In the genomic region with DNA sequence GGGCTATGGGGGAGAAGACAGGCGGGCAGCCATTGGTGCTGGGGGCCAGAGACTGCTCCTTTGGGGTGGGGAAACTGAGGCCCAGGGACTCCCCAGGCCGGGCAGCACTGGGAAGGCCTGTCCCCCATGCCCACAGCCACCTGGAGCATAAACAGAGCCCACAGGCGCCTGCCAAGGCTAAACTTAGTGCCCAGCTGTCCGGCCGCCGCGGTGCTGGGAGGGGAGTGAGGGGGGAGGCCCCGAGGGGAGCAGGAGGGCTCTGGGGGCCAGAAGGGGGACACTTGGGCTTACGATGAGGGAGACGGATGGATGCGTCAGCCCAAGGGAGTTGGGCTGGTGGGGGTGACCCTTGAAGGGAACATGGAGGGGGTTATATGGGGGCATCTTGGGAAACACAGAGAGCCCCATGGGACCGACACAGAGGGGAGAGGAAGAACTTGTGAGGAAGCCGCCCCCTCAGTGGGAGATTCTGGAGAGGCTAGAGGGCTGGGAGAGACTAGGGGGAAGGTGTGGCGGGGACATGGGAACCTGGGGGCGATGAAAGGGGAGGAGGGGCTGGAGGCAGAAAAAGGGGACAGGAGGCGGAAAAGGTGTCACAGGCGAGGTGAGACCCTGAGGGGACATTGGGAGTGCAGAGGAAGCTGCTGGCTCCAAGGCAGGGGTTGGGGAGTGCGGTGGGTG, we compare ENCODE assay signal across 29 cellular contexts. TPM values are rescaled to one million over a fixed set of nuclear protein-coding genes. Genes with fewer than 3 reads are reported as not detected.
DNase-seq lines count a peak whose midpoint lies in the region; ATAC-seq, FAIRE-seq and TF ChIP-seq lines count a peak whose summit lies in the region.
"Had no signal": no experiment of that assay in that cellular context is flagged by ENCODE, and none has a peak within 500 bp of the region (broad histone marks: within the 10 kb centered on the region; RNA-seq: fewer than 3 reads in every experiment).

No MANE protein-coding gene starts in this region.

- no peak overlapping the region for H3K27ac ChIP-seq in BLaER1
- H3K27ac ChIP-seq in K562 (ENCODE audit: extremely low read depth, low read depth, low read length): no peak overlapping the region
- peak overlapping the region; percentile 54 for H3K27ac ChIP-seq in psoas muscle
- H3K27ac ChIP-seq: A549, cardiac muscle cell, esophagus squamous epithelium, Peyer's patch, prostate gland, transverse colon had no signal

- TF ChIP-seq EP300 in K562 (IDR thresholded peaks at IDR 0.05; ENCODE audit: low read length): no peak

- H3K9me1 ChIP-seq in K562 (ENCODE audit: control insufficient read depth, insufficient read depth, low read length): no peaks in the 10 kb centered on the region

- peaks cover 5% of the 10 kb centered on the region for H3K4me1 Mint-ChIP-seq in mesothelial cell of epicardium

- H3K4me3 Mint-ChIP-seq in mesothelial cell of epicardium: peak overlapping the region; percentile 22
- H3K4me3 Mint-ChIP-seq: activated naive CD4-positive, alpha-beta T cell treated with anti-CD3 and anti-CD28 coated beads, Interleukin-2, amount 10 ng/mL, durations not matched to agents 7 days and 5 days; activated T-helper 1 cell treated with anti-CD3 and anti-CD28 coated beads, Interleukin-12 subunit alpha, Interleukin-12 subunit beta, Interleukin-2, Interleukin-4 antibody, amounts not matched to agents 30 ng/mL and 10 ng/mL and 1 ng/mL, durations not matched to agents 14 hours and 24 hours and 36 hours; dendritic cell treated with granulocyte-macrophage colony-stimulating factor and Interleukin-4, amounts not matched to agents 40 ng/mL and 50 ng/mL, for 4 days; natural killer cell treated with Interleukin-12 subunit alpha and Interleukin-12 subunit beta and Interleukin-15 and Interleukin-18, amount 100 ng/mL, for 72 hours had no signal

- CTCF ChIA-PET in K562 (lab: Yijun Ruan, JAX; ENCODE audit: low intra/inter-chr PET ratio): no interaction called here

- BruUV-seq in K562 (replicated peaks; lab: Mats Ljungman, UMichigan): no TSS peak

- peaks cover 36% of the 10 kb centered on the region for H3K4me1 ChIP-seq in BLaER1
- peaks cover 9 to 48% of the 10 kb centered on the region in 2 experiments for H3K4me1 ChIP-seq in K562 (replicated peaks in 1 of 2; ENCODE audit: control insufficient read depth in 2 of 2, insufficient read depth in 2 of 2, low read length in 2 of 2)
- peaks cover 14% of the 10 kb centered on the region for H3K4me1 ChIP-seq in psoas muscle

- ATAC-seq in K562 (no peak), psoas muscle (peak; percentile 45 to 72 (median 66)), HG03571 (IDR thresholded peaks at IDR 0.05; ENCODE audit: unreplicated experiment) (no peak), GM18870 (IDR thresholded peaks at IDR 0.05; ENCODE audit: unreplicated experiment) (no peak)
- ATAC-seq: CD8-positive, alpha-beta T cell; left lobe of liver; natural killer cell treated with Interleukin-12 subunit alpha and Interleukin-12 subunit beta and Interleukin-15 and Interleukin-18, amount 100 ng/mL, for 72 hours had no signal

- TF ChIP-seq RAD21 in K562 (CRISPR knock-in tag; conservative IDR thresholded peaks at IDR 0.05 in 1 of 2, IDR thresholded peaks at IDR 0.05 in 1 of 2): no peak

- intact Hi-C loops in K562 (cut with micrococcal nuclease) (no loop called here), psoas muscle (cut with DNase I) (loop anchor here in 1 of 2 donors (2.0 to 5.0 kb wide), 2 partner anchors 47 to 94 kb away; a partner anchor contains a TSS)

- no peaks in the 10 kb centered on the region for H3K9me3 Mint-ChIP-seq in mesothelial cell of epicardium
- H3K9me3 Mint-ChIP-seq: activated naive CD4-positive, alpha-beta T cell treated with anti-CD3 and anti-CD28 coated beads, Interleukin-2, amount 10 ng/mL, durations not matched to agents 7 days and 5 days; activated T-helper 1 cell treated with anti-CD3 and anti-CD28 coated beads, Interleukin-12 subunit alpha, Interleukin-12 subunit beta, Interleukin-2, Interleukin-4 antibody, amounts not matched to agents 30 ng/mL and 10 ng/mL and 1 ng/mL, durations not matched to agents 14 hours and 24 hours and 36 hours; CD8-positive, alpha-beta T cell; dendritic cell treated with granulocyte-macrophage colony-stimulating factor and Interleukin-4, amounts not matched to agents 40 ng/mL and 50 ng/mL, for 4 days; natural killer cell treated with Interleukin-12 subunit alpha and Interleukin-12 subunit beta and Interleukin-15 and Interleukin-18, amount 100 ng/mL, for 72 hours had no signal

- no peaks in the 10 kb centered on the region for H3K36me3 Mint-ChIP-seq in mesothelial cell of epicardium
- H3K36me3 Mint-ChIP-seq: CD8-positive, alpha-beta T cell; natural killer cell treated with Interleukin-12 subunit alpha and Interleukin-12 subunit beta and Interleukin-15 and Interleukin-18, amount 100 ng/mL, for 72 hours had no signal

- in situ Hi-C loops in K562 (cut with MboI): no loop called here

- H3K4me3 ChIP-seq in BLaER1: no peak overlapping the region
- H3K4me3 ChIP-seq in K562: no peak overlapping the region
- peak overlapping the region; percentile 66 for H3K4me3 ChIP-seq in psoas muscle
- H3K4me3 ChIP-seq: A549, cardiac muscle cell, Peyer's patch, prostate gland, transverse colon had no signal

- FAIRE-seq in K562 (lab: Jason Lieb, UNC) (no peak), GM12892 (lab: Jason Lieb, UNC) (no peak)
- FAIRE-seq: A549, GM12891 had no signal

- peaks cover 8% of the 10 kb centered on the region for H3K27me3 Mint-ChIP-seq in mesothelial cell of epicardium (ENCODE audit: low read depth)

- H4K20me1 ChIP-seq in BLaER1 (peaks cover 41% of the 10 kb centered on the region), K562 (replicated peaks; ENCODE audit: control insufficient read depth, insufficient read depth, low read length) (peaks cover 13% of the 10 kb centered on the region)

- no peak for TF ChIP-seq POLR2A in K562 (conservative IDR thresholded peaks at IDR 0.05)
- no peak for TF ChIP-seq POLR2A in GM12892 (IDR thresholded peaks at IDR 0.05; ENCODE audit: low read depth, low read length)

- H3K27ac Mint-ChIP-seq in mesothelial cell of epicardium: no peak overlapping the region
- H3K27ac Mint-ChIP-seq: activated naive CD4-positive, alpha-beta T cell treated with anti-CD3 and anti-CD28 coated beads, Interleukin-2, amount 10 ng/mL, durations not matched to agents 7 days and 5 days; activated T-helper 1 cell treated with anti-CD3 and anti-CD28 coated beads, Interleukin-12 subunit alpha, Interleukin-12 subunit beta, Interleukin-2, Interleukin-4 antibody, amounts not matched to agents 30 ng/mL and 10 ng/mL and 1 ng/mL, durations not matched to agents 14 hours and 24 hours and 36 hours; CD8-positive, alpha-beta T cell; dendritic cell treated with granulocyte-macrophage colony-stimulating factor and Interleukin-4, amounts not matched to agents 40 ng/mL and 50 ng/mL, for 4 days; natural killer cell treated with Interleukin-12 subunit alpha and Interleukin-12 subunit beta and Interleukin-15 and Interleukin-18, amount 100 ng/mL, for 72 hours had no signal

- no peak overlapping the region for H2AFZ ChIP-seq in K562 (ENCODE audit: low read depth, low read length)

- H3K27me3 ChIP-seq in BLaER1 (peaks cover 67% of the 10 kb centered on the region), K562 (ENCODE audit: control insufficient read depth in 2 of 2, insufficient read depth in 2 of 2, low read length in 2 of 2) (peaks cover 0 to 5% of the 10 kb centered on the region in 2 experiments; a peak in 1 of 5 replicates), psoas muscle (ENCODE audit: insufficient read depth in 3 of 3, low read length in 2 of 3) (no peaks in the 10 kb centered on the region)
- H3K27me3 ChIP-seq: cardiac muscle cell had no signal

- POLR2A ChIA-PET in K562 (lab: Yijun Ruan, JAX): interaction anchor here (0.6 kb wide), 1 partner anchor 377 kb away, joined by 3 read pairs; no protein-coding TSS in a partner anchor

- 0 out of 2 replicates have a peak, but pooled peaks cover 3% of the 10 kb centered on the region for H3K9me3 ChIP-seq in BLaER1
- no peaks in the 10 kb centered on the region for H3K9me3 ChIP-seq in K562 (replicated peaks; ENCODE audit: control insufficient read depth, insufficient read depth, low read depth, low read length)
- no peaks in the 10 kb centered on the region for H3K9me3 ChIP-seq in psoas muscle
- H3K9me3 ChIP-seq: A549, esophagus squamous epithelium, Peyer's patch, prostate gland, stomach, transverse colon had no signal

- peaks cover 3% of the 10 kb centered on the region; the same call in 1 of the 2 replicates for H3K36me3 ChIP-seq in BLaER1
- peaks cover 1% of the 10 kb centered on the region; the same call in 1 of the 3 replicates for H3K36me3 ChIP-seq in K562 (ENCODE audit: control insufficient read depth, insufficient read depth, low read length)
- H3K36me3 ChIP-seq in psoas muscle (ENCODE audit: insufficient read depth in 1 of 2, low read depth in 1 of 2): no peaks in the 10 kb centered on the region
- H3K36me3 ChIP-seq: cardiac muscle cell, Peyer's patch, prostate gland, transverse colon had no signal

- WGBS in K562 (ENCODE audit: insufficient coverage, low coverage, missing lambda C conversion rate): 33% methylated on average over 3 of the region's 18 CpGs
- 17 to 33% (median 28%) methylated on average over 16 to 18 of the region's 18 CpGs for WGBS in psoas muscle, 3 donors

- H3K4me2 ChIP-seq in BLaER1 (peak overlapping the region; percentile 68), K562 (ENCODE audit: insufficient read depth, low read length) (no peak overlapping the region)

- no peak for TF ChIP-seq CTCF in K562 (IDR thresholded peaks at IDR 0.05 in 2 of 3, conservative IDR thresholded peaks at IDR 0.05 in 1 of 3; ENCODE audit: insufficient read depth in 2 of 3, low read depth in 1 of 3, low read length in 3 of 3)
- no peak for TF ChIP-seq CTCF in mesothelial cell of epicardium (IDR thresholded peaks at IDR 0.05; ENCODE audit: unreplicated experiment)
- TF ChIP-seq CTCF in psoas muscle (IDR thresholded peaks at IDR 0.05): no peak

- DNase-seq in K562 (ENCODE audit: extremely low read depth in 1 of 4, low spot score in 3 of 4) (no peak), mesothelial cell of epicardium (ENCODE audit: low spot score in 2 of 2, unreplicated experiment in 2 of 2) (no peak), psoas muscle (no peak), GM12892 (ENCODE audit: insufficient read length) (no peak), T-helper 1 cell (no peak)
- DNase-seq: activated CD4-positive, alpha-beta T cell treated with anti-CD3 and anti-CD28 coated beads, Interleukin-2, amount 50 U/mL, for 4 hours; activated CD4-positive, CD25-positive, alpha-beta regulatory T cell; activated naive CD4-positive, alpha-beta T cell treated with anti-CD3 and anti-CD28 coated beads, Interleukin-2, amount 10 ng/mL, durations not matched to agents 7 days and 5 days; AML-193; CD8-positive, alpha-beta T cell; esophagus squamous epithelium; foreskin melanocyte; GOT3; NCI-H187; Peyer's patch; SHP77 treated with DMSO at 0.1 percent for 48 hours; stomach; transverse colon had no signal

- H3K9ac ChIP-seq in BLaER1 (no peak overlapping the region), K562 (ENCODE audit: insufficient read depth in 1 of 2, low read depth in 2 of 2, low read length in 2 of 2) (no peak overlapping the region)

- H3K79me2 ChIP-seq in K562 (ENCODE audit: control insufficient read depth, insufficient read depth, low read length): no peaks in the 10 kb centered on the region

RNA-seq across cellular contexts. Expression of a gene that starts 2.2 kb away (rescaled TPM):
- 1.3 and 6.2 TPM in 2 replicates for total RNA-seq in K562 (2011; cell fraction: chromatin; rRNA removed; ENCODE audit: low replicate concordance)
- total RNA-seq in K562 (2011; cell fraction: nucleolus; rRNA removed): 4.2 and 5.0 TPM in 2 replicates
- 1.5 and 3.7 TPM in 2 replicates for total RNA-seq in K562 (2011; cell fraction: nucleoplasm; rRNA removed)
- 0.86 TPM in 2 replicates for total RNA-seq in K562 (2014; rRNA removed)
- total RNA-seq in K562 (2014; rRNA removed; fragmentation: Illumina TruSeq; extraction: Trizol): 0.13 and 0.33 TPM in 2 replicates
- total RNA-seq in K562 (2015; rRNA removed; fragmentation: Illumina TruSeq; extraction: Trizol): 0.43 and 1.4 TPM in 2 replicates
- total RNA-seq in K562 (2021): 1.5 and 1.7 TPM in 2 replicates
- polyA plus RNA-seq in K562 (2011; rRNA removed): 1.5 and 3.8 TPM in 2 replicates
- 5.5 and 5.7 TPM in 2 replicates for polyA plus RNA-seq in K562 (2011; cell fraction: cytosol; rRNA removed)
- 3.7 and 4.0 TPM in 2 replicates for polyA plus RNA-seq in K562 (2011; cell fraction: nucleus; rRNA removed)
- 0.71 and 0.87 TPM in 2 replicates for polyA plus RNA-seq in K562 (2012)
- 0.80 and 1.7 TPM in 2 replicates for polyA plus RNA-seq in K562 (2014; fragmentation: Illumina TruSeq; extraction: Trizol)
- not detected for polyA plus RNA-seq in K562 (2014; fragmentation: Nextera tagmentation; extraction: Ambion mirVana)
- polyA plus RNA-seq in K562 (2014; rRNA removed): 1.1 TPM in 2 replicates
- 1.1 and 2.3 TPM in 2 replicates for polyA minus RNA-seq in K562 (2011; rRNA and poly(A)+ RNA removed)
- polyA minus RNA-seq in K562 (2011; cell fraction: cytosol; rRNA and poly(A)+ RNA removed): 1.2 and 3.5 TPM in 2 replicates
- 0.40 and 0.78 TPM in 2 replicates for polyA minus RNA-seq in K562 (2011; cell fraction: nucleus; rRNA and poly(A)+ RNA removed)
- 8.5 to 9.4 TPM (median 8.8 TPM) in 3 replicates for total RNA-seq in mesothelial cell of epicardium
- total RNA-seq in psoas muscle: 1 to 10 TPM; 4.3 to 6.4 (median 5.3) TPM
- polyA plus RNA-seq in psoas muscle: 1 to 10 TPM; 2.1 to 4.6 (median 4.0) TPM
- 0.15 TPM for polyA plus RNA-seq in GM12892 (2012; ENCODE audit: missing spikeins)
- total RNA-seq: activated T-helper 1 cell treated with anti-CD3 and anti-CD28 coated beads, Interleukin-12 subunit alpha, Interleukin-12 subunit beta, Interleukin-2, Interleukin-4 antibody, amounts not matched to agents 30 ng/mL and 10 ng/mL and 1 ng/mL, durations not matched to agents 14 hours and 24 hours and 36 hours; CD8-positive, alpha-beta T cell; natural killer cell treated with Interleukin-12 subunit alpha and Interleukin-12 subunit beta and Interleukin-15 and Interleukin-18, amount 100 ng/mL, for 72 hours; Peyer's patch; transverse colon had no signal

RNA-seq across cellular contexts. Expression of a gene that starts 25.5 kb away (rescaled TPM):
- total RNA-seq in K562 (2011; cell fraction: chromatin; rRNA removed; ENCODE audit: low replicate concordance): 63.5 and 278 TPM in 2 replicates
- total RNA-seq in K562 (2011; cell fraction: nucleolus; rRNA removed): 249 and 252 TPM in 2 replicates
- total RNA-seq in K562 (2011; cell fraction: nucleoplasm; rRNA removed): 127 and 141 TPM in 2 replicates
- total RNA-seq in K562 (2014; rRNA removed): 239 and 305 TPM in 2 replicates
- 19.2 and 33.2 TPM in 2 replicates for total RNA-seq in K562 (2014; rRNA removed; fragmentation: Illumina TruSeq; extraction: Trizol)
- 130 and 147 TPM in 2 replicates for total RNA-seq in K562 (2015; rRNA removed; fragmentation: Illumina TruSeq; extraction: Trizol)
- total RNA-seq in K562 (2021): 273 and 289 TPM in 2 replicates
- polyA plus RNA-seq in K562 (2011; rRNA removed): 159 and 263 TPM in 2 replicates
- 307 and 533 TPM in 2 replicates for polyA plus RNA-seq in K562 (2011; cell fraction: cytosol; rRNA removed)
- 164 and 210 TPM in 2 replicates for polyA plus RNA-seq in K562 (2011; cell fraction: nucleus; rRNA removed)
- 176 and 372 TPM in 2 replicates for polyA plus RNA-seq in K562 (2012)
- 50.1 and 152 TPM in 2 replicates for polyA plus RNA-seq in K562 (2014; fragmentation: Illumina TruSeq; extraction: Trizol)
- 10 to 100 TPM in 1 of 2 experiments, 1 to 10 TPM in 1; 5.8 to 18.3 TPM for polyA plus RNA-seq in K562 (2014; fragmentation: Nextera tagmentation; extraction: Ambion mirVana)
- 230 and 233 TPM in 2 replicates for polyA plus RNA-seq in K562 (2014; rRNA removed)
- 43.6 and 67.0 TPM in 2 replicates for polyA minus RNA-seq in K562 (2011; rRNA and poly(A)+ RNA removed)
- polyA minus RNA-seq in K562 (2011; cell fraction: cytosol; rRNA and poly(A)+ RNA removed): 103 and 143 TPM in 2 replicates
- polyA minus RNA-seq in K562 (2011; cell fraction: nucleus; rRNA and poly(A)+ RNA removed): 49.1 and 66.3 TPM in 2 replicates
- total RNA-seq in mesothelial cell of epicardium: 161 to 174 TPM (median 163 TPM) in 3 replicates
- total RNA-seq in psoas muscle: 100 to 1,000 TPM in 3 of 4 donors, 10 to 100 TPM in 1; 91.5 to 110 (median 105) TPM
- polyA plus RNA-seq in psoas muscle: 100 to 1,000 TPM; 117 to 173 (median 130) TPM
- 81.2 TPM for polyA plus RNA-seq in GM12892 (2012; ENCODE audit: missing spikeins)

RNA-seq across cellular contexts. Expression of a gene that starts 25.8 kb away (rescaled TPM):
- total RNA-seq in K562 (2011; cell fraction: chromatin; rRNA removed; ENCODE audit: low replicate concordance): 17.3 and 60.1 TPM in 2 replicates
- 53.9 and 64.9 TPM in 2 replicates for total RNA-seq in K562 (2011; cell fraction: nucleolus; rRNA removed)
- 23.2 and 29.4 TPM in 2 replicates for total RNA-seq in K562 (2011; cell fraction: nucleoplasm; rRNA removed)
- total RNA-seq in K562 (2014; rRNA removed) (113 and 149 TPM in 2 replicates), K562 (2014; rRNA removed; fragmentation: Illumina TruSeq; extraction: Trizol) (26.2 and 45.7 TPM in 2 replicates), K562 (2015; rRNA removed; fragmentation: Illumina TruSeq; extraction: Trizol) (51.1 and 57.8 TPM in 2 replicates), K562 (2021) (78.9 and 88.6 TPM in 2 replicates), mesothelial cell of epicardium (41.3 to 46.1 TPM (median 45.6 TPM) in 3 replicates), psoas muscle (10 to 100 TPM; 27.2 to 35.3 (median 30.3) TPM)
- polyA plus RNA-seq in K562 (2011; rRNA removed) (35.6 and 43.2 TPM in 2 replicates), K562 (2014; fragmentation: Illumina TruSeq; extraction: Trizol) (33.3 and 53.3 TPM in 2 replicates), K562 (2014; fragmentation: Nextera tagmentation; extraction: Ambion mirVana) (1 to 10 TPM; 1.1 to 6.3 TPM), K562 (2014; rRNA removed) (61.3 and 65.9 TPM in 2 replicates), psoas muscle (10 to 100 TPM; 47.2 to 73.1 (median 47.7) TPM)
- 53.9 and 97.8 TPM in 2 replicates for polyA plus RNA-seq in K562 (2011; cell fraction: cytosol; rRNA removed)
- 37.4 and 64.0 TPM in 2 replicates for polyA plus RNA-seq in K562 (2011; cell fraction: nucleus; rRNA removed)
- 53.0 and 58.9 TPM in 2 replicates for polyA plus RNA-seq in K562 (2012)
- polyA minus RNA-seq in K562 (2011; rRNA and poly(A)+ RNA removed): 27.6 and 57.1 TPM in 2 replicates
- polyA minus RNA-seq in K562 (2011; cell fraction: cytosol; rRNA and poly(A)+ RNA removed): 34.9 and 39.1 TPM in 2 replicates
- polyA minus RNA-seq in K562 (2011; cell fraction: nucleus; rRNA and poly(A)+ RNA removed): 23.5 and 26.5 TPM in 2 replicates
- polyA plus RNA-seq in GM12892 (2012; ENCODE audit: missing spikeins): 24.4 TPM

RNA-seq across cellular contexts. Expression of a gene that starts 47.3 kb away (rescaled TPM):
- total RNA-seq in K562 (2011; cell fraction: chromatin; rRNA removed; ENCODE audit: low replicate concordance): 9.9 and 22.2 TPM in 2 replicates
- total RNA-seq in K562 (2011; cell fraction: nucleolus; rRNA removed): 12.0 and 12.4 TPM in 2 replicates
- 9.1 and 12.6 TPM in 2 replicates for total RNA-seq in K562 (2011; cell fraction: nucleoplasm; rRNA removed)
- total RNA-seq in K562 (2014; rRNA removed) (4.2 and 6.8 TPM in 2 replicates), K562 (2014; rRNA removed; fragmentation: Illumina TruSeq; extraction: Trizol) (1.2 and 1.3 TPM in 2 replicates), K562 (2015; rRNA removed; fragmentation: Illumina TruSeq; extraction: Trizol) (1.5 and 2.7 TPM in 2 replicates), K562 (2021) (3.4 and 4.1 TPM in 2 replicates), mesothelial cell of epicardium (53.7 to 60.4 TPM (median 56.3 TPM) in 3 replicates), psoas muscle (10 to 100 TPM; 61.4 to 77.9 (median 67.7) TPM)
- polyA plus RNA-seq in K562 (2011; rRNA removed) (5.1 and 10.3 TPM in 2 replicates), K562 (2014; fragmentation: Illumina TruSeq; extraction: Trizol) (2.9 and 4.7 TPM in 2 replicates), K562 (2014; fragmentation: Nextera tagmentation; extraction: Ambion mirVana) (not detected), K562 (2014; rRNA removed) (3.7 and 6.4 TPM in 2 replicates), psoas muscle (10 to 100 TPM; 72.9 to 86.2 (median 83.1) TPM)
- polyA plus RNA-seq in K562 (2011; cell fraction: cytosol; rRNA removed): 9.6 and 10.5 TPM in 2 replicates
- polyA plus RNA-seq in K562 (2011; cell fraction: nucleus; rRNA removed): 9.2 and 20.4 TPM in 2 replicates
- polyA plus RNA-seq in K562 (2012): 2.4 and 5.5 TPM in 2 replicates
- 2.5 and 2.9 TPM in 2 replicates for polyA minus RNA-seq in K562 (2011; rRNA and poly(A)+ RNA removed)
- polyA minus RNA-seq in K562 (2011; cell fraction: cytosol; rRNA and poly(A)+ RNA removed): 3.3 and 6.9 TPM in 2 replicates
- 3.4 and 8.3 TPM in 2 replicates for polyA minus RNA-seq in K562 (2011; cell fraction: nucleus; rRNA and poly(A)+ RNA removed)
- polyA plus RNA-seq in GM12892 (2012; ENCODE audit: missing spikeins): 4.0 TPM

Comparison
In these comparisons a context has a peak if more than half of its experiments do, and no peak if none do; other contexts are left out.
1. ATAC-seq: peak in psoas muscle (4 of 4); none in K562 (single experiment), HG03571 (single experiment) and GM18870 (single experiment).